Comparison of ENCODE assay signal across 8 cellular contexts in the genomic region with DNA sequence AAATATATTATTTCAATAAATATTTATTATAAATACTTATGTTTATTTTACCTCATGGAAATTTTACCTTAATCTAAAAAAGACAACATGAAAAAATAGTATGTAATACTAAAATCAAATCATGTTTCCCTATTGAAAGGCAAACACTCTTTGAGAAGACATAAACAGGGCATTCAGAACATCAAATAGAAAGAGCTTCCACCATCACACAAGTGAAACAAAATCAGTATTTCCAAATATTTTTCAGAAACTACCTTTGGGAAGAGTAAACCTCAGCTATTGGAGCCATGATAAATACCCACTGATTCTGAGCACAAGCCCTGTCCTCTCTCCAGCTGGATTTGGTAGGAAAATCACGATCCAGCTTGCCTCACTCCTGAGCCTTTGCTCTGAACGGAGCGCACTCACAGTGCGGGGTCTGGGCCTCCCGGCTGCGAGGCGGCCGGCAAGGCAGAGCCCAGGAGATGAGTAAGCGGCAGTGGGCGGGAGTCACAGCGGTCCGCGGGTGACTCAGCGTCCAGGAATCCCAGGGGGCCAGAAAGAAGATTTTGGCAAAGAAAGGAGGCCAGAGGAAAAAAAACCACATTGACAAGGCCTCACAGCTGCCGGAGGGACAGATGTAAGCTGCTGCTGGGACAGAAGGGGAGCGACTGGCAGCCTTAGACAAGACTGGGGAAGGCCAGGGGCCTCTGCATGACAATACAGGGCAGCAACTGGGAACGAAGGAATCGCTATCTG. TPM values are rescaled to one million over a fixed set of nuclear protein-coding genes. Genes with fewer than 3 reads are reported as not detected.
DNase-seq lines count a peak whose midpoint lies in the region; ATAC-seq, FAIRE-seq and TF ChIP-seq lines count a peak whose summit lies in the region.
"Had no signal": no experiment of that assay in that cellular context is flagged by ENCODE, and none has a peak within 500 bp of the region (broad histone marks: within the 10 kb centered on the region; RNA-seq: fewer than 3 reads in every experiment).

No MANE protein-coding gene starts in this region.

- H3K79me2 ChIP-seq in MM.1S (ENCODE audit: low read length), result no peaks in the 10 kb centered on the region

- no peak overlapping the region for H3K18ac ChIP-seq in neuronal stem cell (ENCODE audit: low read length)

- peaks cover 60% of the 10 kb centered on the region for H3K27me3 Mint-ChIP-seq in activated T-cell treated with anti-CD3 and anti-CD28 coated beads, Interleukin-2, amount 50 U/mL, for 72 hours (ENCODE audit: low read depth)
- H3K27me3 Mint-ChIP-seq in glutamatergic neuron (ENCODE audit: unreplicated experiment), result peaks cover 13% of the 10 kb centered on the region

- DNase-seq in HCEC 1CT (peak; percentile 91), MM.1S (peak; percentile 21), glutamatergic neuron (peak; percentile 88), neuronal stem cell (ENCODE audit: low spot score) (peak; percentile 86), urothelium cell line (ENCODE audit: low spot score) (peak; percentile 93)
- peak; percentile 66 to 76 for DNase-seq in activated T-cell treated with anti-CD3 and anti-CD28 coated beads, Interleukin-2, amount 50 U/mL, for 72 hours

- peaks cover 0 to 2% of the 10 kb centered on the region in 2 donors for H3K36me3 Mint-ChIP-seq in activated T-cell treated with anti-CD3 and anti-CD28 coated beads, Interleukin-2, amount 50 U/mL, for 72 hours (ENCODE audit: insufficient read depth in 2 of 2)
- no peaks in the 10 kb centered on the region for H3K36me3 Mint-ChIP-seq in glutamatergic neuron (ENCODE audit: unreplicated experiment)

- H2BK12ac ChIP-seq in neuronal stem cell (ENCODE audit: low read length), result no peak overlapping the region

- no peaks in the 10 kb centered on the region for H4K20me1 ChIP-seq in MM.1S (ENCODE audit: insufficient read depth, low read length)

- no peak overlapping the region for H3K27ac Mint-ChIP-seq in activated T-cell treated with anti-CD3 and anti-CD28 coated beads, Interleukin-2, amount 50 U/mL, for 72 hours
- H3K27ac Mint-ChIP-seq in glutamatergic neuron (ENCODE audit: unreplicated experiment), result peak overlapping the region; percentile 96

- no peak overlapping the region for H3K23ac ChIP-seq in neuronal stem cell (ENCODE audit: low read depth, low read length, poor library complexity)

- H3F3A ChIP-seq in MM.1S (ENCODE audit: insufficient read depth, low read length), result no peaks in the 10 kb centered on the region

- H2BK120ac ChIP-seq in neuronal stem cell (ENCODE audit: low read depth, low read length), result no peak overlapping the region

- peak; percentile 50 for FAIRE-seq in urothelium cell line (lab: Jason Lieb, UNC)

- no CpG with 5 or more reads among the region's 18 CpGs for WGBS in neuronal stem cell (ENCODE audit: extremely low coverage in 2 of 2, insufficient read length in 2 of 2, insufficient replicate concordance in 1 of 2), 2 donors

- no peak overlapping the region for H2BK15ac ChIP-seq in neuronal stem cell (ENCODE audit: low read length)

- peaks cover 46% of the 10 kb centered on the region for H3K4me1 Mint-ChIP-seq in activated T-cell treated with anti-CD3 and anti-CD28 coated beads, Interleukin-2, amount 50 U/mL, for 72 hours (ENCODE audit: low read depth)
- peaks cover 14% of the 10 kb centered on the region for H3K4me1 Mint-ChIP-seq in glutamatergic neuron (ENCODE audit: low read depth, unreplicated experiment)

- no peak overlapping the region for H4K8ac ChIP-seq in neuronal stem cell (ENCODE audit: low read depth, low read length)

- H3K27ac ChIP-seq in MM.1S (ENCODE audit: low read length) (no peak overlapping the region), neuronal stem cell (replicated peaks; ENCODE audit: low read length) (peak overlapping the region; percentile 91)

- ATAC-seq in GM18505 (IDR thresholded peaks at IDR 0.05; ENCODE audit: unreplicated experiment), result peak; percentile 94
- peak; percentile 58 to 59 for ATAC-seq in activated T-cell treated with anti-CD3 and anti-CD28 coated beads, Interleukin-2, amount 50 U/mL, for 72 hours (replicated peaks in 1 of 2)

- peak overlapping the region; percentile 53 to 65 for H3K4me3 Mint-ChIP-seq in activated T-cell treated with anti-CD3 and anti-CD28 coated beads, Interleukin-2, amount 50 U/mL, for 72 hours
- H3K4me3 Mint-ChIP-seq in glutamatergic neuron (ENCODE audit: unreplicated experiment), result peak overlapping the region; percentile 57
- H3K4me3 Mint-ChIP-seq: central memory CD8-positive, alpha-beta T cell had no signal

- no peak overlapping the region for H3K4ac ChIP-seq in neuronal stem cell (ENCODE audit: low read length)

- H3K9me2 ChIP-seq in MM.1S (replicated peaks; ENCODE audit: insufficient read depth, low read length), result no peaks in the 10 kb centered on the region

- peak overlapping the region; percentile 35 for H2AFZ ChIP-seq in MM.1S (ENCODE audit: low read length)
- peak overlapping the region; percentile 89 for H2AFZ ChIP-seq in neuronal stem cell (ENCODE audit: low read length)

- no peak for TF ChIP-seq POLR2A in GM18505 (IDR thresholded peaks at IDR 0.05; ENCODE audit: borderline replicate concordance, extremely low read depth, insufficient read depth, insufficient read length)

- no peak overlapping the region for H2AK5ac ChIP-seq in neuronal stem cell (ENCODE audit: low read depth, low read length)

- H3K4me3 ChIP-seq in MM.1S (ENCODE audit: low read length) (no peak overlapping the region), neuronal stem cell (ENCODE audit: low read length in 2 of 2) (peak overlapping the region in 1 of 2 donors; percentile 42)

- H2BK5ac ChIP-seq in neuronal stem cell (ENCODE audit: low read length), result no peak overlapping the region

- no peak overlapping the region for H3K9ac ChIP-seq in MM.1S (ENCODE audit: low read length)
- no peak overlapping the region for H3K9ac ChIP-seq in neuronal stem cell (ENCODE audit: low read depth, low read length, poor library complexity)

- no peaks in the 10 kb centered on the region for H3K9me3 Mint-ChIP-seq in activated T-cell treated with anti-CD3 and anti-CD28 coated beads, Interleukin-2, amount 50 U/mL, for 72 hours
- peaks cover 14% of the 10 kb centered on the region for H3K9me3 Mint-ChIP-seq in glutamatergic neuron (ENCODE audit: unreplicated experiment)
- H3K9me3 Mint-ChIP-seq: central memory CD8-positive, alpha-beta T cell had no signal

- H3K36me3 ChIP-seq in MM.1S (replicated peaks; ENCODE audit: insufficient read depth, low read length), result no peaks in the 10 kb centered on the region
- H3K36me3 ChIP-seq in neuronal stem cell (replicated peaks in 1 of 2; ENCODE audit: control insufficient read depth in 2 of 2, insufficient read depth in 2 of 2, low read length in 2 of 2), result no peaks in the 10 kb centered on the region

- TF ChIP-seq CTCF in MM.1S (IDR thresholded peaks at IDR 0.05; ENCODE audit: low read length), result no peak
- no peak for TF ChIP-seq CTCF in glutamatergic neuron (IDR thresholded peaks at IDR 0.05; ENCODE audit: partially characterized antibody, unreplicated experiment)

- H3K4me1 ChIP-seq in MM.1S (ENCODE audit: low read length), result no peaks in the 10 kb centered on the region
- H3K4me1 ChIP-seq in neuronal stem cell (ENCODE audit: control insufficient read depth in 2 of 2, insufficient read depth in 1 of 2, low read depth in 1 of 2, low read length in 2 of 2), result peaks cover 8 to 9% of the 10 kb centered on the region in 2 donors

- H3K14ac ChIP-seq in neuronal stem cell (ENCODE audit: low read length), result no peak overlapping the region

- H3K4me2 ChIP-seq in MM.1S (ENCODE audit: low read depth, low read length) (peak overlapping the region; percentile 24; the same call in 1 of the 2 replicates), neuronal stem cell (ENCODE audit: insufficient read depth, low read length, poor library complexity, severe bottlenecking) (peak overlapping the region; percentile 51)

- no peak overlapping the region for H4K91ac ChIP-seq in neuronal stem cell (ENCODE audit: low read depth, low read length, poor library complexity)

- no peaks in the 10 kb centered on the region for H3K79me1 ChIP-seq in neuronal stem cell (ENCODE audit: low read depth, low read length)

- H3K27me3 ChIP-seq in MM.1S (replicated peaks; ENCODE audit: insufficient read depth, low read length) (no peaks in the 10 kb centered on the region), neuronal stem cell (ENCODE audit: control insufficient read depth in 3 of 3, insufficient read depth in 3 of 3, low read depth in 1 of 3, low read length in 3 of 3) (no peaks in the 10 kb centered on the region)

- H3K9me3 ChIP-seq in MM.1S (replicated peaks; ENCODE audit: insufficient read depth, low read length) (no peaks in the 10 kb centered on the region), neuronal stem cell (replicated peaks in 1 of 2; ENCODE audit: control insufficient read depth in 2 of 2, insufficient read depth in 1 of 2, low read depth in 1 of 2, low read length in 2 of 2) (no peaks in the 10 kb centered on the region)

RNA-seq across cellular contexts. Expression of gene ANXA5, which starts 14.7 kb away (rescaled TPM):
- 100 to 1,000 TPM in 1 of 2 donors, 10 to 100 TPM in 1; 64.1 to 110 TPM for total RNA-seq in activated T-cell treated with anti-CD3 and anti-CD28 coated beads, Interleukin-2, amount 50 U/mL, for 72 hours
- 250 TPM for total RNA-seq in glutamatergic neuron (ENCODE audit: unreplicated experiment)
- 130 TPM for polyA plus RNA-seq in neuronal stem cell (2013, experiment 1 of 2)
- polyA plus RNA-seq in neuronal stem cell (2013, experiment 2 of 2), result 128 TPM

RNA-seq across cellular contexts. Expression of gene SMIM43, which starts 53.5 kb away (rescaled TPM):
- total RNA-seq in activated T-cell treated with anti-CD3 and anti-CD28 coated beads, Interleukin-2, amount 50 U/mL, for 72 hours, result not detected
- not detected for total RNA-seq in glutamatergic neuron (ENCODE audit: unreplicated experiment)
- polyA plus RNA-seq in neuronal stem cell (2013, experiment 1 of 2), result 0.06 TPM
- 0.11 TPM for polyA plus RNA-seq in neuronal stem cell (2013, experiment 2 of 2)

Comparison
In these comparisons a context has a peak if more than half of its experiments do, and no peak if none do; other contexts are left out.
1. DNase-seq: peak in every context shown above with its lines; median percentile 93 in urothelium cell line; 91 in HCEC 1CT; 88 in glutamatergic neuron; 86 in neuronal stem cell; 71 in activated T-cell treated with anti-CD3 and anti-CD28 coated beads, Interleukin-2, amount 50 U/mL, for 72 hours; 21 in MM.1S.